In genomic region chr3:50383750-50384149, GRCh38 we compare ENCODE assay signal across 21 cellular contexts.
"Had no signal": no experiment of that assay in that cellular context is flagged by ENCODE, and none has a peak within 500 bp of the region (broad histone marks: within the 10 kb centered on the region; RNA-seq: fewer than 3 reads in every experiment).

No MANE protein-coding gene starts in this region.

- DNase-seq: cortex of kidney; effector memory CD4-positive, alpha-beta T cell; foreskin melanocyte; heart left ventricle; hippocampal formation; kidney glomerular epithelial cell; midbrain; psoas muscle; retina; right lobe of liver; stimulated activated CD4-positive, alpha-beta T cell treated with anti-CD3 and anti-CD28 coated beads, Interleukin-4, amount 100 ng/mL, for 1 hour; stimulated activated CD8-positive, alpha-beta memory T cell treated with anti-CD3 and anti-CD28 coated beads, Interleukin-4, amount 100 ng/mL, for 48 hours; stimulated activated naive CD8-positive, alpha-beta T cell treated with anti-CD3 and anti-CD28 coated beads, Interleukin-15, amount 100 ng/mL, for 72 hours; testis had no signal

- H3K4me1 ChIP-seq: heart left ventricle, psoas muscle, right lobe of liver had no signal

- H3K27me3 ChIP-seq: heart left ventricle, right lobe of liver, testis, tibial nerve had no signal

- H3K36me3 Mint-ChIP-seq: natural killer cell treated with Interleukin-12 subunit alpha and Interleukin-12 subunit beta and Interleukin-15 and Interleukin-18, amount 100 ng/mL, for 72 hours; stimulated activated memory B cell treated with anti-CD40 and anti-IgM and Interleukin-4, amounts not matched to agents 10 μg/mL and 1 μg/mL and 100 μg/mL, for 72 hours had no signal

- FAIRE-seq: endometrium, islet of Langerhans had no signal

- H3K9me3 ChIP-seq: heart left ventricle, neutrophil, psoas muscle, right lobe of liver, testis, tibial nerve had no signal

- H3K27ac ChIP-seq: heart left ventricle, neutrophil, psoas muscle, right lobe of liver had no signal

- H3K27ac Mint-ChIP-seq: natural killer cell treated with Interleukin-12 subunit alpha and Interleukin-12 subunit beta and Interleukin-15 and Interleukin-18, amount 100 ng/mL, for 72 hours; stimulated activated memory B cell treated with anti-CD40 and anti-IgM and Interleukin-4, amounts not matched to agents 10 μg/mL and 1 μg/mL and 100 μg/mL, for 72 hours; stimulated activated naive CD8-positive, alpha-beta T cell treated with anti-CD3 and anti-CD28 coated beads, Interleukin-15, amount 100 ng/mL, for 72 hours had no signal

- H3K9me3 Mint-ChIP-seq: central memory CD8-positive, alpha-beta T cell; natural killer cell treated with Interleukin-12 subunit alpha and Interleukin-12 subunit beta and Interleukin-15 and Interleukin-18, amount 100 ng/mL, for 72 hours; stimulated activated memory B cell treated with anti-CD40 and anti-IgM and Interleukin-4, amounts not matched to agents 10 μg/mL and 1 μg/mL and 100 μg/mL, for 72 hours; stimulated activated naive CD8-positive, alpha-beta T cell treated with anti-CD3 and anti-CD28 coated beads, Interleukin-15, amount 100 ng/mL, for 72 hours had no signal

- H3K27me3 Mint-ChIP-seq: central memory CD8-positive, alpha-beta T cell; natural killer cell treated with Interleukin-12 subunit alpha and Interleukin-12 subunit beta and Interleukin-15 and Interleukin-18, amount 100 ng/mL, for 72 hours; stimulated activated naive CD8-positive, alpha-beta T cell treated with anti-CD3 and anti-CD28 coated beads, Interleukin-15, amount 100 ng/mL, for 72 hours had no signal

- H3K4me3 Mint-ChIP-seq: central memory CD8-positive, alpha-beta T cell; natural killer cell treated with Interleukin-12 subunit alpha and Interleukin-12 subunit beta and Interleukin-15 and Interleukin-18, amount 100 ng/mL, for 72 hours; stimulated activated memory B cell treated with anti-CD40 and anti-IgM and Interleukin-4, amounts not matched to agents 10 μg/mL and 1 μg/mL and 100 μg/mL, for 72 hours; stimulated activated naive CD8-positive, alpha-beta T cell treated with anti-CD3 and anti-CD28 coated beads, Interleukin-15, amount 100 ng/mL, for 72 hours had no signal

- H3K4me3 ChIP-seq: heart left ventricle, psoas muscle, right lobe of liver, testis, tibial nerve had no signal

- H3K36me3 ChIP-seq: heart left ventricle, neutrophil, right lobe of liver, tibial nerve had no signal

- ATAC-seq: heart left ventricle; natural killer cell treated with Interleukin-12 subunit alpha and Interleukin-12 subunit beta and Interleukin-15 and Interleukin-18, amount 100 ng/mL, for 72 hours; psoas muscle; right lobe of liver; stimulated activated memory B cell treated with anti-CD40 and anti-IgM and Interleukin-4, amounts not matched to agents 10 μg/mL and 1 μg/mL and 100 μg/mL, for 72 hours; stimulated activated naive CD8-positive, alpha-beta T cell treated with anti-CD3 and anti-CD28 coated beads, Interleukin-15, amount 100 ng/mL, for 72 hours had no signal

- H3K4me1 Mint-ChIP-seq: central memory CD8-positive, alpha-beta T cell; stimulated activated memory B cell treated with anti-CD40 and anti-IgM and Interleukin-4, amounts not matched to agents 10 μg/mL and 1 μg/mL and 100 μg/mL, for 72 hours; stimulated activated naive CD8-positive, alpha-beta T cell treated with anti-CD3 and anti-CD28 coated beads, Interleukin-15, amount 100 ng/mL, for 72 hours had no signal
